In genomic region chr5:17219006-17219422, GRCh38 we compare ENCODE assay signal across 8 cellular contexts. TPM values are rescaled to one million over a fixed set of nuclear protein-coding genes. Genes with fewer than 3 reads are reported as not detected.
DNase-seq lines count a peak whose midpoint lies in the region; ATAC-seq and TF ChIP-seq lines count a peak whose summit lies in the region.

No MANE protein-coding gene starts in this region.

- no peak for TF ChIP-seq CTCF in activated CD8-positive, alpha-beta T cell treated with anti-CD3 and anti-CD28 coated beads for 36 hours (IDR thresholded peaks at IDR 0.05)

- H3K4me3 Mint-ChIP-seq in dendritic cell treated with granulocyte-macrophage colony-stimulating factor and Interleukin-4, amounts not matched to agents 40 ng/mL and 50 ng/mL, for 4 days: peak overlapping the region; percentile 78
- H3K4me3 Mint-ChIP-seq in naive B cell: peak overlapping the region; percentile 85 to 99 (median 95)
- no peak overlapping the region for H3K4me3 Mint-ChIP-seq in activated CD8-positive, alpha-beta T cell treated with anti-CD3 and anti-CD28 coated beads for 36 hours

- H3K4me1 Mint-ChIP-seq in dendritic cell treated with granulocyte-macrophage colony-stimulating factor and Interleukin-4, amounts not matched to agents 40 ng/mL and 50 ng/mL, for 4 days (ENCODE audit: low read depth): peaks cover 27% of the 10 kb centered on the region
- peaks cover 52 to 75% (median 62%) of the 10 kb centered on the region in 3 donors for H3K4me1 Mint-ChIP-seq in naive B cell
- H3K4me1 Mint-ChIP-seq in activated CD8-positive, alpha-beta T cell treated with anti-CD3 and anti-CD28 coated beads for 36 hours (ENCODE audit: low read depth): peaks cover 7% of the 10 kb centered on the region

- peak overlapping the region; percentile 63 for H3K27ac Mint-ChIP-seq in dendritic cell treated with granulocyte-macrophage colony-stimulating factor and Interleukin-4, amounts not matched to agents 40 ng/mL and 50 ng/mL, for 4 days
- peak overlapping the region; percentile 61 to 97 (median 80) for H3K27ac Mint-ChIP-seq in naive B cell
- H3K27ac Mint-ChIP-seq in activated CD8-positive, alpha-beta T cell treated with anti-CD3 and anti-CD28 coated beads for 36 hours: no peak overlapping the region

- POLR2A ChIA-PET in activated CD8-positive, alpha-beta T cell treated with anti-CD3 and anti-CD28 coated beads for 36 hours (lab: Charles Lee): no interaction called here

- DNase-seq in Daoy (ENCODE audit: low read depth) (peak; percentile 56), NCI-H2107 treated with DMSO at 0.1 percent for 48 hours (lab: John Stamatoyannopoulos, UW; ENCODE audit: unreplicated experiment) (peak; percentile 51), naive B cell (no peak), SKM-1 (lab: John Stamatoyannopoulos, UW; ENCODE audit: unreplicated experiment) (no peak), NOMO-1 treated with dmso at 0.1 percent for 144 hours (lab: John Stamatoyannopoulos, UW; ENCODE audit: unreplicated experiment) (no peak)
- no peak for DNase-seq in activated CD8-positive, alpha-beta T cell treated with anti-CD3 and anti-CD28 coated beads for 36 hours

- ATAC-seq in GM21576 (IDR thresholded peaks at IDR 0.05; ENCODE audit: unreplicated experiment) (peak; percentile 12), naive B cell (ENCODE audit: low read depth in 2 of 2) (no peak)
- ATAC-seq in activated CD8-positive, alpha-beta T cell treated with anti-CD3 and anti-CD28 coated beads for 36 hours: no peak

- H3K36me3 Mint-ChIP-seq in dendritic cell treated with granulocyte-macrophage colony-stimulating factor and Interleukin-4, amounts not matched to agents 40 ng/mL and 50 ng/mL, for 4 days (ENCODE audit: low read depth): no peaks in the 10 kb centered on the region
- H3K36me3 Mint-ChIP-seq in naive B cell: peaks cover 0 to 7% of the 10 kb centered on the region in 2 donors
- peaks cover 2% of the 10 kb centered on the region for H3K36me3 Mint-ChIP-seq in activated CD8-positive, alpha-beta T cell treated with anti-CD3 and anti-CD28 coated beads for 36 hours (ENCODE audit: low read depth)

- intact Hi-C loops in dendritic cell treated with granulocyte-macrophage colony-stimulating factor and Interleukin-4, amounts not matched to agents 40 ng/mL and 50 ng/mL, for 4 days (cut with micrococcal nuclease): loop anchor here (10.0 kb wide), 1 partner anchor 696 kb away; no protein-coding TSS in a partner anchor
- intact Hi-C loops in activated CD8-positive, alpha-beta T cell treated with anti-CD3 and anti-CD28 coated beads for 36 hours (cut with micrococcal nuclease): loop anchor here (5.0 kb wide), 1 partner anchor 1093 kb away; no protein-coding TSS in a partner anchor

- CTCF ChIA-PET in activated CD8-positive, alpha-beta T cell treated with anti-CD3 and anti-CD28 coated beads for 36 hours (lab: Charles Lee): no interaction called here

- H3K27me3 Mint-ChIP-seq in dendritic cell treated with granulocyte-macrophage colony-stimulating factor and Interleukin-4, amounts not matched to agents 40 ng/mL and 50 ng/mL, for 4 days: peaks cover 17% of the 10 kb centered on the region
- no peaks in the 10 kb centered on the region for H3K27me3 Mint-ChIP-seq in naive B cell
- peaks cover 50% of the 10 kb centered on the region for H3K27me3 Mint-ChIP-seq in activated CD8-positive, alpha-beta T cell treated with anti-CD3 and anti-CD28 coated beads for 36 hours

- H3K9me3 Mint-ChIP-seq in dendritic cell treated with granulocyte-macrophage colony-stimulating factor and Interleukin-4, amounts not matched to agents 40 ng/mL and 50 ng/mL, for 4 days: no peaks in the 10 kb centered on the region
- H3K9me3 Mint-ChIP-seq in naive B cell: no peaks in the 10 kb centered on the region
- no peaks in the 10 kb centered on the region for H3K9me3 Mint-ChIP-seq in activated CD8-positive, alpha-beta T cell treated with anti-CD3 and anti-CD28 coated beads for 36 hours

RNA-seq across cellular contexts. Expression of gene BASP1, which starts 1.6 kb away (rescaled TPM):
- 114 and 124 TPM in 2 replicates for total RNA-seq in Daoy (2014; rRNA removed; shearing (Covaris generic))
- polyA plus RNA-seq in naive B cell (ENCODE audit: low read depth in 6 of 6): 100 to 1,000 TPM in 2 of 6 donors, 10 to 100 TPM in 4; 64.4 to 149 (median 82.2) TPM
- total RNA-seq in activated CD8-positive, alpha-beta T cell treated with anti-CD3 and anti-CD28 coated beads for 36 hours: under 1 TPM; 0.18 to 0.47 TPM

Comparison
In these comparisons a context has a peak if more than half of its experiments do, and no peak if none do; other contexts are left out.
1. DNase-seq: peak in Daoy (single experiment) and NCI-H2107 treated with DMSO at 0.1 percent for 48 hours (single experiment); none in naive B cell (single experiment), SKM-1 (single experiment), activated CD8-positive, alpha-beta T cell treated with anti-CD3 and anti-CD28 coated beads for 36 hours (single experiment) and NOMO-1 treated with dmso at 0.1 percent for 144 hours (single experiment).
2. RNA of gene BASP1, which starts 1.6 kb away (total RNA-seq): 114 to 124 TPM in Daoy; 0.18 to 0.47 TPM in activated CD8-positive, alpha-beta T cell treated with anti-CD3 and anti-CD28 coated beads for 36 hours; every median in the first group is over 10 times any median in the second.